Comparison of ENCODE assay signal across 17 cellular contexts in the genomic region with DNA sequence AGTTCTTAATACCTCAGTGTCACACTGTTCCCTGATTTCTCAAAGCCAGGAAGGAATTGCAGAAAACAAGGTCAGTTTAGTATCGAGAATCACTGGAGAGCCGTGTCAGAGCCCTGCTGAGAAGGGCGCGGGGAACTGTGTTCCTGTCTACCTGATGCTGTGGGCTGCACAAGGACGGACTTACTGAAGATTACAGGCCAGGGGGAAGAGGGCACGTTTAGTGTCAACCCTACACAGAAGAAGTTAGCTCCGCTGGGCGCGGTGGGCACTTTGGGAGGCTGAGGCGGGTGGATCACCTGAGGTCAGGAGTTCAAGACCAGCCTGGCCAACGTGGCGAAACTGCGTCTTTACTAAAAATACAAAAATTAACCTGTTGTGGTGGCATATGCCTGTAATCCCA.
DNase-seq lines count a peak whose midpoint lies in the region; ATAC-seq and TF ChIP-seq lines count a peak whose summit lies in the region.
"Had no signal": no experiment of that assay in that cellular context is flagged by ENCODE, and none has a peak within 500 bp of the region (broad histone marks: within the 10 kb centered on the region; RNA-seq: fewer than 3 reads in every experiment).

No MANE protein-coding gene starts in this region.

- no peaks in the 10 kb centered on the region for H3K36me3 ChIP-seq in ectodermal cell (ENCODE audit: control insufficient read depth, insufficient read depth, low read length)
- no peaks in the 10 kb centered on the region for H3K36me3 ChIP-seq in WERI-Rb-1
- H3K36me3 ChIP-seq: MG63 had no signal

- TF ChIP-seq CTCF in WERI-Rb-1 (IDR thresholded peaks at IDR 0.05; ENCODE audit: low read depth, low read length) = no peak

- H3K4me3 Mint-ChIP-seq in natural killer cell treated with Interleukin-12 subunit alpha and Interleukin-12 subunit beta and Interleukin-15 and Interleukin-18, amount 100 ng/mL, for 72 hours = no peak overlapping the region
- no peak overlapping the region for H3K4me3 Mint-ChIP-seq in activated CD4-positive, alpha-beta T cell treated with anti-CD3 and anti-CD28 coated beads, Interleukin-2, amount 10 ng/mL, durations not matched to agents 24 days and 14 days
- H3K4me3 Mint-ChIP-seq: HFFc6 had no signal

- ATAC-seq in natural killer cell treated with Interleukin-12 subunit alpha and Interleukin-12 subunit beta and Interleukin-15 and Interleukin-18, amount 100 ng/mL, for 72 hours = no peak
- no peak for ATAC-seq in HG03108 (IDR thresholded peaks at IDR 0.05; ENCODE audit: unreplicated experiment)

- H3K9me3 ChIP-seq in ectodermal cell (ENCODE audit: control insufficient read depth, low read length) = no peaks in the 10 kb centered on the region
- no peaks in the 10 kb centered on the region for H3K9me3 ChIP-seq in WERI-Rb-1 (ENCODE audit: severe bottlenecking)
- H3K9me3 ChIP-seq: MG63, SK-N-SH had no signal

- H3K36me3 Mint-ChIP-seq in natural killer cell treated with Interleukin-12 subunit alpha and Interleukin-12 subunit beta and Interleukin-15 and Interleukin-18, amount 100 ng/mL, for 72 hours = no peaks in the 10 kb centered on the region
- no peaks in the 10 kb centered on the region for H3K36me3 Mint-ChIP-seq in activated CD4-positive, alpha-beta T cell treated with anti-CD3 and anti-CD28 coated beads, Interleukin-2, amount 10 ng/mL, durations not matched to agents 24 days and 14 days (ENCODE audit: low read depth)

- H3K27ac ChIP-seq in angular gyrus (ENCODE audit: low read depth, low read length) (peak overlapping the region; percentile 92), ectodermal cell (ENCODE audit: insufficient read depth, low read depth, low read length, poor library complexity, severe bottlenecking) (peak overlapping the region; percentile 3), substantia nigra (ENCODE audit: low read depth, low read length, poor library complexity, severe bottlenecking) (peak overlapping the region; percentile 98), WERI-Rb-1 (no peak overlapping the region)
- H3K27ac ChIP-seq: C4-2B had no signal

- 91 to 93% methylated on average over 13 of the region's 13 CpGs for WGBS in ectodermal cell, 2 experiments

- no peaks in the 10 kb centered on the region for H3K27me3 Mint-ChIP-seq in natural killer cell treated with Interleukin-12 subunit alpha and Interleukin-12 subunit beta and Interleukin-15 and Interleukin-18, amount 100 ng/mL, for 72 hours
- H3K27me3 Mint-ChIP-seq in activated CD4-positive, alpha-beta T cell treated with anti-CD3 and anti-CD28 coated beads, Interleukin-2, amount 10 ng/mL, durations not matched to agents 24 days and 14 days = no peaks in the 10 kb centered on the region

- peaks cover 56 to 58% of the 10 kb centered on the region in 2 donors for H3K4me1 Mint-ChIP-seq in natural killer cell treated with Interleukin-12 subunit alpha and Interleukin-12 subunit beta and Interleukin-15 and Interleukin-18, amount 100 ng/mL, for 72 hours (ENCODE audit: low read depth in 2 of 2)
- peaks cover 7% of the 10 kb centered on the region for H3K4me1 Mint-ChIP-seq in activated CD4-positive, alpha-beta T cell treated with anti-CD3 and anti-CD28 coated beads, Interleukin-2, amount 10 ng/mL, durations not matched to agents 24 days and 14 days

- peaks cover 45% of the 10 kb centered on the region for H3K4me1 ChIP-seq in ectodermal cell (ENCODE audit: control insufficient read depth, insufficient read depth, low read length)

- H3K27me3 ChIP-seq in ectodermal cell (ENCODE audit: control insufficient read depth, insufficient read depth, low read length, poor library complexity, severe bottlenecking) (no peaks in the 10 kb centered on the region), WERI-Rb-1 (ENCODE audit: insufficient read depth, low read depth, severe bottlenecking) (no peaks in the 10 kb centered on the region)
- H3K27me3 ChIP-seq: MG63 had no signal

- peak overlapping the region; percentile 28 to 76 for H3K27ac Mint-ChIP-seq in natural killer cell treated with Interleukin-12 subunit alpha and Interleukin-12 subunit beta and Interleukin-15 and Interleukin-18, amount 100 ng/mL, for 72 hours
- H3K27ac Mint-ChIP-seq in activated CD4-positive, alpha-beta T cell treated with anti-CD3 and anti-CD28 coated beads, Interleukin-2, amount 10 ng/mL, durations not matched to agents 24 days and 14 days = no peak overlapping the region
- H3K27ac Mint-ChIP-seq: HFFc6 had no signal

- DNase-seq in natural killer cell treated with Interleukin-12 subunit alpha and Interleukin-12 subunit beta and Interleukin-15 and Interleukin-18, amount 100 ng/mL, for 72 hours (ENCODE audit: low spot score) = no peak
- DNase-seq in substantia nigra (lab: John Stamatoyannopoulos, UW) (no peak), WERI-Rb-1 (no peak)
- DNase-seq in stimulated activated CD4-positive, alpha-beta T cell treated with anti-CD3 and anti-CD28 coated beads, Interleukin-2, amount 100 ng/mL, for 48 hours = no peak
- DNase-seq in activated CD4-positive, alpha-beta T cell treated with anti-CD3 and anti-CD28 coated beads, Interleukin-2, amount 10 ng/mL, durations not matched to agents 24 days and 14 days = no peak
- DNase-seq: DMS79, HFFc6, MG63, NCI-H1092, NCI-H146, NCI-H2081, NCI-H774 had no signal

- H3K9me3 Mint-ChIP-seq in natural killer cell treated with Interleukin-12 subunit alpha and Interleukin-12 subunit beta and Interleukin-15 and Interleukin-18, amount 100 ng/mL, for 72 hours = no peaks in the 10 kb centered on the region
- no peaks in the 10 kb centered on the region for H3K9me3 Mint-ChIP-seq in activated CD4-positive, alpha-beta T cell treated with anti-CD3 and anti-CD28 coated beads, Interleukin-2, amount 10 ng/mL, durations not matched to agents 24 days and 14 days
- H3K9me3 Mint-ChIP-seq: HFFc6 had no signal

- H3K4me3 ChIP-seq in ectodermal cell (ENCODE audit: insufficient read depth, low read depth, low read length) (no peak overlapping the region), WERI-Rb-1 (ENCODE audit: low read depth, low read length) (no peak overlapping the region)
- H3K4me3 ChIP-seq: MG63 had no signal

- intact Hi-C loops in activated CD4-positive, alpha-beta T cell treated with anti-CD3 and anti-CD28 coated beads, Interleukin-2, amount 10 ng/mL, durations not matched to agents 24 days and 14 days (cut with micrococcal nuclease) = loop anchor here (10.0 kb wide), 1 partner anchor 55 kb away; no protein-coding TSS in a partner anchor
